ENCODE assay signal across 9 cellular contexts in the genomic region with DNA sequence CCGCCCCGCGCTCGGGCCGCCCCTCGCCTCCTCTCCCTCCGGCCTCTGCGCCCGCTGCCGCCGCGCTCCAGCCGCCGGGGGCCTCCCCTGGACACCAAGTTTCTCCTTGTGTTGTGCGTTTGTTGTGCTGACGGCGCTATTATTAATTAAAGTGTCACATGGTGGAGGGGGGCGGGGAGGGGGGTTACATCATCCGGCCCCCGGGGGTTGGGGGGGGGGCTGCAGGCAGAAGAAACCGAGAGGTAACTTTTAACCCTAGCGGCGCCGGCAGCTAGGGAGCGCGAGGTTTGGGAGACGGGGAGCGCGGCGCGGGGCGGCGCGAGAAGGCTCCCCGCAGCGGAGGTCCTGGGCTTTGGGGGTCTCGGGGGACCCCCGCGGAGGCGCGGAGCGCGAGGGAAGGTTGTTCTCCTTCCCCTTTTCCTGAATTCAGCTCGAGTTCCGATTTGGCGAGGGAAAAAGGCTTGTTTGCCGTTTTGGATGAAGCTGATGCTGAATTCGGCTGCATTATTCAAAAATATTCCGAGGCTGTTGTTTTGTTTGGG. TPM values are rescaled to one million over a fixed set of nuclear protein-coding genes. Genes with fewer than 3 reads are reported as not detected.
DNase-seq lines count a peak whose midpoint lies in the region; ATAC-seq and TF ChIP-seq lines count a peak whose summit lies in the region.
"Had no signal": no experiment of that assay in that cellular context is flagged by ENCODE, and none has a peak within 500 bp of the region (broad histone marks: within the 10 kb centered on the region; RNA-seq: fewer than 3 reads in every experiment).

A gene (minus strand): TSS at position 117 of the 542 bp plus-strand sequence. CDS start 134 bp downstream, outside the sequence.

- H3K27ac ChIP-seq in spleen (no peak within 1 kb of the TSS), RWPE1 (no peak within 1 kb of the TSS)

- peaks cover 3% of the 10 kb centered on the region for H3K4me1 ChIP-seq in NT2/D1 (ENCODE audit: insufficient read depth, insufficient read length)
- peaks cover 25 to 52% (median 42%) of the 10 kb centered on the region in 6 donors for H3K4me1 ChIP-seq in spleen

- intact Hi-C loops in spleen (cut with DNase I; ENCODE audit: low total_unique reads): no loop called here

- POLR2A ChIA-PET in BJ (lab: Charles Lee) (no interaction called here), RWPE1 (lab: Yijun Ruan, JAX; ENCODE audit: low non-redundant PET) (no interaction called here)

- H3K9ac ChIP-seq in NT2/D1 (ENCODE audit: insufficient read length, low read depth): peak within 1 kb of the TSS; percentile 80

- CTCF ChIA-PET in BJ (lab: Yijun Ruan, JAX): interaction anchor here (0.6 to 3.8 kb wide), 9 partner anchors 12 to 634 kb away, joined by 3 to 55 read pairs (median 6); no protein-coding TSS in a partner anchor
- CTCF ChIA-PET in RWPE1 (lab: Yijun Ruan, JAX): interaction anchor here (0.5 to 1.2 kb wide), 4 partner anchors 11 to 605 kb away, joined by 3 read pairs; no protein-coding TSS in a partner anchor

- H3K36me3 ChIP-seq in BJ (ENCODE audit: control insufficient read depth, insufficient read depth, low read length) (no peaks in the 10 kb centered on the region), NT2/D1 (ENCODE audit: insufficient read depth, insufficient read length, low read length) (no peaks in the 10 kb centered on the region), spleen (no peaks in the 10 kb centered on the region)

- H3K9me3 ChIP-seq in NT2/D1 (ENCODE audit: insufficient read depth, low read length): no peaks in the 10 kb centered on the region
- no peaks in the 10 kb centered on the region for H3K9me3 ChIP-seq in spleen

- 1 to 2% (median 1%) methylated on average over 30 to 49 of the region's 49 CpGs for WGBS in spleen, 5 donors

- ATAC-seq in GM21381 (IDR thresholded peaks at IDR 0.05; ENCODE audit: unreplicated experiment): peak; percentile 21

- no peak for DNase-seq in BJ (ENCODE audit: low read depth)
- DNase-seq in NT2/D1 (ENCODE audit: low read depth, low spot score): no peak
- DNase-seq in epithelial cell of proximal tubule (ENCODE audit: low read depth): no peak
- DNase-seq in spleen: peak; percentile 62
- no peak for DNase-seq in AML-193 (lab: John Stamatoyannopoulos, UW)
- no peak for DNase-seq in epidermal melanocyte (ENCODE audit: insufficient read length, low spot score)
- no peak for DNase-seq in RWPE1 (ENCODE audit: low spot score)

- peaks cover 46% of the 10 kb centered on the region for H3K27me3 ChIP-seq in BJ (ENCODE audit: control insufficient read depth, insufficient read depth, low read length)
- peaks cover 81% of the 10 kb centered on the region for H3K27me3 ChIP-seq in NT2/D1 (ENCODE audit: insufficient read depth, insufficient read length)
- H3K27me3 ChIP-seq in spleen (replicated peaks in 1 of 7): peaks cover 0 to 87% (median 67%) of the 10 kb centered on the region in 7 donors

- TF ChIP-seq POLR2A in spleen (IDR thresholded peaks at IDR 0.05): no peak

- TF ChIP-seq CTCF in BJ (IDR thresholded peaks at IDR 0.05; ENCODE audit: insufficient read depth, low read depth, low read length): no peak
- TF ChIP-seq CTCF in epithelial cell of proximal tubule (conservative IDR thresholded peaks at IDR 0.05; ENCODE audit: low read depth, low read length): no peak
- TF ChIP-seq CTCF in spleen (IDR thresholded peaks at IDR 0.05 in 8 of 11, conservative IDR thresholded peaks at IDR 0.05 in 3 of 11): no peak
- no peak for TF ChIP-seq CTCF in RWPE1 (conservative IDR thresholded peaks at IDR 0.05; ENCODE audit: low read depth)

- H3K4me3 ChIP-seq in BJ (ENCODE audit: low read depth, low read length) (peak within 1 kb of the TSS; percentile 11), NT2/D1 (ENCODE audit: insufficient read length, low read depth) (peak within 1 kb of the TSS; percentile 55), epithelial cell of proximal tubule (ENCODE audit: low read depth, low read length) (peak within 1 kb of the TSS; percentile 27), spleen (peak within 1 kb of the TSS in 7 of 8 donors; percentile 13 to 68 (median 34))

RNA-seq across cellular contexts. Expression of the gene that starts here (rescaled TPM):
- polyA plus RNA-seq in BJ (2011; rRNA removed) (0.02 TPM in 1 of 2 replicates, not detected in the other), spleen (under 1 TPM; 0.07 to 0.76 (median 0.13) TPM)
- polyA minus RNA-seq in BJ (2011; rRNA and poly(A)+ RNA removed): not detected in 2 replicates
- total RNA-seq in epithelial cell of proximal tubule (not detected in 2 replicates), spleen (under 1 TPM in 6 of 7 donors, not detected in 1; 0.13 to 0.58 (median 0.40) TPM)
- total RNA-seq: glomerular endothelial cell had no signal

Comparison
In these comparisons a context has a peak if more than half of its experiments do, and no peak if none do; other contexts are left out.
1. Peak in DNase-seq and H3K4me3 ChIP-seq in spleen; RNA of the gene not detected or under 1 TPM.